Comparison of ENCODE assay signal across 10 cellular contexts in genomic region chr7:56046728-56047445, GRCh38. TPM values are rescaled to one million over a fixed set of nuclear protein-coding genes. Genes with fewer than 3 reads are reported as not detected.
DNase-seq lines count a peak whose midpoint lies in the region; ATAC-seq and TF ChIP-seq lines count a peak whose summit lies in the region.
"Had no signal": no experiment of that assay in that cellular context is flagged by ENCODE, and none has a peak within 500 bp of the region (broad histone marks: within the 10 kb centered on the region; RNA-seq: fewer than 3 reads in every experiment).

No MANE protein-coding gene starts in this region.

- TF ChIP-seq CTCF in colonic mucosa (IDR thresholded peaks at IDR 0.05) (no peak), lower lobe of right lung (IDR thresholded peaks at IDR 0.05) (no peak), uterus (IDR thresholded peaks at IDR 0.05) (no peak)

- peaks cover 14% of the 10 kb centered on the region for H3K4me1 Mint-ChIP-seq in activated naive CD8-positive, alpha-beta T cell (ENCODE audit: low read depth)
- peaks cover 12% of the 10 kb centered on the region for H3K4me1 Mint-ChIP-seq in activated naive CD8-positive, alpha-beta T cell treated with anti-CD3 and anti-CD28 coated beads for 36 hours

- H3K36me3 ChIP-seq in colonic mucosa (no peaks in the 10 kb centered on the region), lower lobe of right lung (no peaks in the 10 kb centered on the region), uterus (no peaks in the 10 kb centered on the region)

- no peak for TF ChIP-seq POLR2A in uterus (IDR thresholded peaks at IDR 0.05)

- intact Hi-C loops in colonic mucosa (cut with DNase I): no loop called here
- intact Hi-C loops in lower lobe of right lung (cut with DNase I): no loop called here
- intact Hi-C loops in uterus (cut with DNase I; ENCODE audit: low total_unique reads): no loop called here

- no peak for DNase-seq in activated naive CD8-positive, alpha-beta T cell treated with anti-CD3 and anti-CD28 coated beads for 36 hours
- DNase-seq in colonic mucosa: peak; percentile 20
- DNase-seq in lower lobe of right lung: no peak
- DNase-seq in uterus: no peak
- no peak for DNase-seq in activated CD8-positive, alpha-beta memory T cell treated with anti-CD3 and anti-CD28 coated beads, Interleukin-2, amount 50 U/mL, for 48 hours
- DNase-seq in activated gamma-delta T cell treated with Interleukin-2 at 50 U/mL for 16 hours: no peak
- DNase-seq in NCI-H187 (lab: John Stamatoyannopoulos, UW): no peak
- DNase-seq: NCI-H1092, SIG-M5 had no signal

- H3K27me3 Mint-ChIP-seq in activated naive CD8-positive, alpha-beta T cell: no peaks in the 10 kb centered on the region
- no peaks in the 10 kb centered on the region for H3K27me3 Mint-ChIP-seq in activated naive CD8-positive, alpha-beta T cell treated with anti-CD3 and anti-CD28 coated beads for 36 hours

- H3K9ac ChIP-seq in colonic mucosa (ENCODE audit: low read depth in 2 of 2, low read length in 2 of 2): no peak overlapping the region

- no peaks in the 10 kb centered on the region for H3K9me3 ChIP-seq in colonic mucosa
- H3K9me3 ChIP-seq in lower lobe of right lung: no peaks in the 10 kb centered on the region
- no peaks in the 10 kb centered on the region for H3K9me3 ChIP-seq in uterus

- H3K27ac Mint-ChIP-seq in activated naive CD8-positive, alpha-beta T cell: peak overlapping the region; percentile 22
- H3K27ac Mint-ChIP-seq in activated naive CD8-positive, alpha-beta T cell treated with anti-CD3 and anti-CD28 coated beads for 36 hours: no peak overlapping the region

- H3K27ac ChIP-seq in colonic mucosa (peak overlapping the region; percentile 55), lower lobe of right lung (peak overlapping the region; percentile 68), uterus (peak overlapping the region; percentile 64 to 81)

- H3K4me3 ChIP-seq in colonic mucosa: no peak overlapping the region
- no peak overlapping the region for H3K4me3 ChIP-seq in lower lobe of right lung
- H3K4me3 ChIP-seq in uterus: no peak overlapping the region

- no peaks in the 10 kb centered on the region for H3K27me3 ChIP-seq in colonic mucosa
- no peaks in the 10 kb centered on the region for H3K27me3 ChIP-seq in lower lobe of right lung (ENCODE audit: low read depth)
- H3K27me3 ChIP-seq in uterus: no peaks in the 10 kb centered on the region

- H3K4me1 ChIP-seq in colonic mucosa (peaks cover 3% of the 10 kb centered on the region), lower lobe of right lung (peaks cover 26% of the 10 kb centered on the region), uterus (no peaks in the 10 kb centered on the region)

- no peaks in the 10 kb centered on the region for H3K9me3 Mint-ChIP-seq in activated naive CD8-positive, alpha-beta T cell (ENCODE audit: low read depth)
- no peaks in the 10 kb centered on the region for H3K9me3 Mint-ChIP-seq in activated naive CD8-positive, alpha-beta T cell treated with anti-CD3 and anti-CD28 coated beads for 36 hours

- no peak overlapping the region for H3K4me3 Mint-ChIP-seq in activated naive CD8-positive, alpha-beta T cell
- H3K4me3 Mint-ChIP-seq in activated naive CD8-positive, alpha-beta T cell treated with anti-CD3 and anti-CD28 coated beads for 36 hours: no peak overlapping the region

- peaks cover 2% of the 10 kb centered on the region for H3K36me3 Mint-ChIP-seq in activated naive CD8-positive, alpha-beta T cell
- peaks cover 16% of the 10 kb centered on the region for H3K36me3 Mint-ChIP-seq in activated naive CD8-positive, alpha-beta T cell treated with anti-CD3 and anti-CD28 coated beads for 36 hours

- peak in 1 of 2 donors; percentile 10 for ATAC-seq in lower lobe of right lung

RNA-seq across cellular contexts. Expression of gene PSPH, which starts 4.4 kb away (rescaled TPM):
- 10 to 100 TPM; 36.3 to 38.3 TPM for total RNA-seq in activated naive CD8-positive, alpha-beta T cell treated with anti-CD3 and anti-CD28 coated beads for 36 hours
- total RNA-seq in colonic mucosa (10 to 100 TPM in 1 of 2 donors, 1 to 10 TPM in 1; 7.5 to 23.4 TPM), lower lobe of right lung (11.8 TPM), uterus (10 to 100 TPM in 3 of 4 donors, 1 to 10 TPM in 1; 4.5 to 25.6 (median 16.7) TPM)

RNA-seq across cellular contexts. Expression of gene CCT6A, which starts 4.7 kb away (rescaled TPM):
- 100 to 1,000 TPM; 340 TPM for total RNA-seq in activated naive CD8-positive, alpha-beta T cell treated with anti-CD3 and anti-CD28 coated beads for 36 hours
- total RNA-seq in colonic mucosa (100 to 1,000 TPM in 1 of 2 donors, 10 to 100 TPM in 1; 77.8 to 146 TPM), lower lobe of right lung (75.3 TPM), uterus (100 to 1,000 TPM in 3 of 4 donors, 10 to 100 TPM in 1; 88.0 to 255 (median 194) TPM)

RNA-seq across cellular contexts. Expression of gene SUMF2, which starts 17.2 kb away (rescaled TPM):
- total RNA-seq in activated naive CD8-positive, alpha-beta T cell treated with anti-CD3 and anti-CD28 coated beads for 36 hours: 100 to 1,000 TPM; 124 to 129 TPM
- total RNA-seq in colonic mucosa (100 to 1,000 TPM in 1 of 2 donors, 10 to 100 TPM in 1; 90.7 to 103 TPM), lower lobe of right lung (148 TPM), uterus (100 to 1,000 TPM in 2 of 4 donors, 10 to 100 TPM in 2; 61.2 to 110 (median 86.5) TPM)

RNA-seq across cellular contexts. Expression of gene PHKG1, which starts 45.9 kb away (rescaled TPM):
- 1 to 10 TPM; 1.1 to 1.3 TPM for total RNA-seq in activated naive CD8-positive, alpha-beta T cell treated with anti-CD3 and anti-CD28 coated beads for 36 hours
- total RNA-seq in colonic mucosa: 1 to 10 TPM; 1.1 to 1.7 TPM
- 1.1 TPM for total RNA-seq in lower lobe of right lung
- 1 to 10 TPM in 1 of 4 donors, under 1 TPM in 1, not detected in 2; 0.97 to 4.7 TPM for total RNA-seq in uterus

RNA-seq across cellular contexts. Expression of gene CHCHD2, which starts 59.4 kb away (rescaled TPM):
- 100 to 1,000 TPM; 690 to 696 TPM for total RNA-seq in activated naive CD8-positive, alpha-beta T cell treated with anti-CD3 and anti-CD28 coated beads for 36 hours
- 100 to 1,000 TPM; 338 to 580 TPM for total RNA-seq in colonic mucosa
- total RNA-seq in lower lobe of right lung: 199 TPM
- total RNA-seq in uterus: 100 to 1,000 TPM; 193 to 900 (median 353) TPM
